Comparison of ENCODE assay signal across 22 cellular contexts in the genomic region with DNA sequence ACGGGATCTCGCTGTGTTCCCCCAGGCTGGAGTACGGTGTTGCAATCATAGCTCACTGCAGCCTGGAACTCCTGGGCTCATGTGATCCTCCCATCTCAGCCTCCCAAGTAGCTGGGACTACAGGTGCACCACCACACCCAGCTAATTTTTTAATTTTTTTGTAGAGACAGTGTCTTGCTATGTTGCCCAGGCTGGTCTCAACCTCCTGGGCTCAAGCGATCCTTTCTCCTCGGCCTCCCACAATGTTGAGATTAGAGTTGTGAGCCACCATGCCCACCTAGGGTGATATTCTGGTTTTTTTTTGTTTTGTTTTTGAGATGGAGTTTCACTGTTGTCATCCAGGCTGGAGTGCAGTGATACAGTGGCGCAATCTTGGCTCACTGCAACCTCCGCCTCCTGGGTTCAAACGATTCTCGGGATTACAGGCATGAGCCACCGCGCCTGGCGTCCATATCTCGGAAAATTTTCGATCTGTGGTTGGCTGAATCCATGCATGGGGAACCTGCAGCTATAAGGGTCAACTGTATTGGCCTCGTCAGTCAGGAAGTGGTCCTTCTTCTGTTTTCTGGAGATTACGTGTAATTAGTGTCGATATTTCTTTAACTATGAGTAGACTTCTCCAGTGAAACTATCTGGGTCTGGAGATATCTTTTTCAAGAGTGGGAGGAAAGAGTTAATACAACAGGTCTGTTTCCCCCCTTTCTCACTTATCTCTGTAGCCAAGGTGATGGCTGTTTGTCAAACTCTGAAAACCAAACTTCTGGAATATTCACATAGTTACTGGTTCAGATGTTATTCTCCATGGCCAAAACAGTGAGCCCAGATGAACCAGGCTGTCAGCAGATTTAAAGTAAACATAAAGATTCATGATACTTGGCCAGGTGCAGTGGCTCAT.
"Had no signal": no experiment of that assay in that cellular context is flagged by ENCODE, and none has a peak within 500 bp of the region (broad histone marks: within the 10 kb centered on the region; RNA-seq: fewer than 3 reads in every experiment).

No MANE protein-coding gene starts in this region.

- FAIRE-seq: colon, kidney had no signal

- H3K4me1 ChIP-seq: esophagus squamous epithelium, spleen, stomach, transverse colon had no signal

- H3K4me3 ChIP-seq: esophagus squamous epithelium, gastroesophageal sphincter, spleen, stomach, thoracic aorta, transverse colon had no signal

- ATAC-seq: effector memory CD8-positive, alpha-beta T cell; gastroesophageal sphincter; naive thymus-derived CD4-positive, alpha-beta T cell; sciatic nerve; stimulated activated memory B cell treated with anti-CD40 and anti-IgM and Interleukin-4, amounts not matched to agents 10 μg/mL and 1 μg/mL and 100 μg/mL, for 72 hours had no signal

- H3K9me3 ChIP-seq: esophagus squamous epithelium, gastroesophageal sphincter, neutrophil, spleen, stomach, thoracic aorta, transverse colon had no signal

- DNase-seq: effector memory CD8-positive, alpha-beta T cell; esophagus squamous epithelium; foreskin fibroblast; glutamatergic neuron; kidney; left cardiac atrium; mammary epithelial cell; naive thymus-derived CD4-positive, alpha-beta T cell; nephron progenitor cell; spleen; stimulated activated CD4-positive, alpha-beta T cell treated with anti-CD3 and anti-CD28 coated beads, Interleukin-15, amount 100 ng/mL, for 24 hours; stimulated activated CD4-positive, alpha-beta T cell treated with anti-CD3 and anti-CD28 coated beads, Interleukin-1b, Interleukin-23, amount 100 ng/mL, for 48 hours; stimulated activated CD4-positive, alpha-beta T cell treated with anti-CD3 and anti-CD28 coated beads, Interleukin-4, amount 100 ng/mL, for 24 hours; stomach; substantia nigra; transverse colon had no signal

- H3K36me3 ChIP-seq: esophagus squamous epithelium, gastroesophageal sphincter, neutrophil, spleen, stomach, thoracic aorta, transverse colon had no signal

- H3K27ac ChIP-seq: esophagus squamous epithelium, gastroesophageal sphincter, neutrophil, spleen, stomach, thoracic aorta, transverse colon had no signal
